ENCODE assay signal across 24 cellular contexts in genomic region chr3:136642714-136643113, GRCh38.
DNase-seq lines count a peak whose midpoint lies in the region; ATAC-seq and TF ChIP-seq lines count a peak whose summit lies in the region.
"Had no signal": no experiment of that assay in that cellular context is flagged by ENCODE, and none has a peak within 500 bp of the region (broad histone marks: within the 10 kb centered on the region; RNA-seq: fewer than 3 reads in every experiment).

No MANE protein-coding gene starts in this region.

- H3K27me3 Mint-ChIP-seq in T-helper 17 cell (no peaks in the 10 kb centered on the region), progenitor cell of endocrine pancreas (no peaks in the 10 kb centered on the region)
- H3K27me3 Mint-ChIP-seq: B cell; CD8-positive, alpha-beta memory T cell; IgD-negative memory B cell had no signal

- H3K9me3 Mint-ChIP-seq in progenitor cell of endocrine pancreas (ENCODE audit: low read depth) = no peaks in the 10 kb centered on the region
- H3K9me3 Mint-ChIP-seq: CD8-positive, alpha-beta memory T cell; IgD-negative memory B cell had no signal

- H3K27ac ChIP-seq in aorta (ENCODE audit: low read depth in 1 of 2, low read length in 2 of 2) = no peak overlapping the region
- H3K27ac ChIP-seq: 22Rv1, SJCRH30 had no signal

- H3K36me3 Mint-ChIP-seq in T-helper 17 cell (ENCODE audit: low read depth) = no peaks in the 10 kb centered on the region
- H3K36me3 Mint-ChIP-seq in progenitor cell of endocrine pancreas (ENCODE audit: insufficient read depth) = peaks cover 2% of the 10 kb centered on the region

- peaks cover 25% of the 10 kb centered on the region for H3K4me1 Mint-ChIP-seq in T-helper 17 cell
- no peaks in the 10 kb centered on the region for H3K4me1 Mint-ChIP-seq in progenitor cell of endocrine pancreas (ENCODE audit: low read depth)

- no peaks in the 10 kb centered on the region for H3K27me3 ChIP-seq in aorta (ENCODE audit: control insufficient read depth in 1 of 2, insufficient read depth in 2 of 2, low read length in 1 of 2)
- H3K27me3 ChIP-seq: SJCRH30 had no signal

- H3K27ac Mint-ChIP-seq in T-helper 17 cell (peak overlapping the region; percentile 60), progenitor cell of endocrine pancreas (peak overlapping the region; percentile 74)
- H3K27ac Mint-ChIP-seq: B cell, IgD-negative memory B cell had no signal

- intact Hi-C loops in aorta (cut with DNase I) = no loop called here

- peaks cover 0 to 2% of the 10 kb centered on the region in 2 donors for H3K4me1 ChIP-seq in aorta (ENCODE audit: control insufficient read depth in 1 of 2, insufficient read depth in 2 of 2, low read length in 2 of 2)

- H3K36me3 ChIP-seq in aorta (ENCODE audit: control insufficient read depth in 1 of 2, insufficient read depth in 2 of 2, low read length in 1 of 2) = no peaks in the 10 kb centered on the region
- H3K36me3 ChIP-seq: SJCRH30 had no signal

- DNase-seq in DMS 273 (lab: John Stamatoyannopoulos, UW; ENCODE audit: unreplicated experiment) (peak; percentile 73), DMS 273 treated with DMSO at 0.1 percent for 48 hours (lab: John Stamatoyannopoulos, UW) (no peak), NCI-H82 (lab: John Stamatoyannopoulos, UW) (peak; percentile 86), T-helper 17 cell (no peak), progenitor cell of endocrine pancreas (ENCODE audit: low spot score, unreplicated experiment) (no peak), foreskin melanocyte (no peak), aorta (no peak), NCI-H187 (lab: John Stamatoyannopoulos, UW) (no peak)
- DNase-seq: CD8-positive, alpha-beta memory T cell; EL; GDM1; HCEC 1CT; NCI-H1092; NCI-H1436; NCI-H2029; NCI-H226; NCI-H510A; T-helper 1 cell had no signal

- no peak overlapping the region for H3K4me3 Mint-ChIP-seq in T-helper 17 cell
- no peak overlapping the region for H3K4me3 Mint-ChIP-seq in progenitor cell of endocrine pancreas (ENCODE audit: low read depth)
- H3K4me3 Mint-ChIP-seq: B cell; CD14-positive monocyte; CD8-positive, alpha-beta memory T cell; IgD-negative memory B cell had no signal

- TF ChIP-seq CTCF in progenitor cell of endocrine pancreas (IDR thresholded peaks at IDR 0.05; ENCODE audit: unreplicated experiment) = no peak

- 97 to 98% methylated on average over 1 of the region's 1 CpG for WGBS in aorta, 2 donors

- H3K9me3 ChIP-seq in T-helper 17 cell (ENCODE audit: control insufficient read depth, low read length, poor library complexity, severe bottlenecking) = no peaks in the 10 kb centered on the region
- no peaks in the 10 kb centered on the region for H3K9me3 ChIP-seq in aorta (ENCODE audit: control insufficient read depth, low read length)
- H3K9me3 ChIP-seq: SJCRH30 had no signal

- ATAC-seq in T-helper 17 cell (no peak), aorta (ENCODE audit: low FRiP score) (no peak)
- ATAC-seq: Right ventricle myocardium inferior had no signal

- no peak overlapping the region for H3K4me3 ChIP-seq in aorta (ENCODE audit: low read length in 2 of 2)
- H3K4me3 ChIP-seq: SJCRH30 had no signal

Comparison
In these comparisons a context has a peak if more than half of its experiments do, and no peak if none do; other contexts are left out.
1. DNase-seq: peak in DMS 273 (single experiment) and NCI-H82 (single experiment); none in DMS 273 treated with DMSO at 0.1 percent for 48 hours (single experiment), T-helper 17 cell (0 of 3), progenitor cell of endocrine pancreas (single experiment), foreskin melanocyte (single experiment), aorta (0 of 2) and NCI-H187 (0 of 2).